In genomic region chr18:25282282-25282681, GRCh38 we compare ENCODE assay signal across 15 cellular contexts.
DNase-seq lines count a peak whose midpoint lies in the region; ATAC-seq and TF ChIP-seq lines count a peak whose summit lies in the region.
"Had no signal": no experiment of that assay in that cellular context is flagged by ENCODE, and none has a peak within 500 bp of the region (broad histone marks: within the 10 kb centered on the region; RNA-seq: fewer than 3 reads in every experiment).

No MANE protein-coding gene starts in this region.

- H3K4me3 ChIP-seq in colonic mucosa = no peak overlapping the region
- H3K4me3 ChIP-seq in lower lobe of right lung = no peak overlapping the region
- no peak overlapping the region for H3K4me3 ChIP-seq in uterus
- H3K4me3 ChIP-seq: SJSA1 had no signal

- H3K9me3 ChIP-seq in colonic mucosa (no peaks in the 10 kb centered on the region), lower lobe of right lung (no peaks in the 10 kb centered on the region), uterus (no peaks in the 10 kb centered on the region)
- H3K9me3 ChIP-seq: SJSA1 had no signal

- no peak for ATAC-seq in Right ventricle myocardium superior (ENCODE audit: poor library complexity)
- no peak for ATAC-seq in Right ventricle myocardium inferior
- peak; percentile 30 to 43 for ATAC-seq in lower lobe of right lung
- ATAC-seq in HG02884 (IDR thresholded peaks at IDR 0.05; ENCODE audit: unreplicated experiment) = no peak

- H3K36me3 ChIP-seq in colonic mucosa (no peaks in the 10 kb centered on the region), lower lobe of right lung (no peaks in the 10 kb centered on the region), uterus (no peaks in the 10 kb centered on the region)
- H3K36me3 ChIP-seq: SJSA1 had no signal

- TF ChIP-seq CTCF in colonic mucosa (IDR thresholded peaks at IDR 0.05) = no peak
- TF ChIP-seq CTCF in lower lobe of right lung (IDR thresholded peaks at IDR 0.05) = no peak
- TF ChIP-seq CTCF in uterus (IDR thresholded peaks at IDR 0.05) = no peak

- H3K27me3 ChIP-seq in colonic mucosa (no peaks in the 10 kb centered on the region), lower lobe of right lung (ENCODE audit: low read depth) (no peaks in the 10 kb centered on the region), uterus (no peaks in the 10 kb centered on the region)
- H3K27me3 ChIP-seq: SJSA1 had no signal

- no peak overlapping the region for H3K27ac ChIP-seq in colonic mucosa
- H3K27ac ChIP-seq in lower lobe of right lung = no peak overlapping the region
- peak overlapping the region; percentile 9 to 16 for H3K27ac ChIP-seq in uterus
- H3K27ac ChIP-seq: SJSA1 had no signal

- no peak for TF ChIP-seq POLR2A in uterus (IDR thresholded peaks at IDR 0.05)

- no peaks in the 10 kb centered on the region for H3K4me1 ChIP-seq in colonic mucosa
- peaks cover 26% of the 10 kb centered on the region for H3K4me1 ChIP-seq in lower lobe of right lung
- peaks cover 0 to 8% of the 10 kb centered on the region in 2 donors for H3K4me1 ChIP-seq in uterus
- H3K4me1 ChIP-seq: SJSA1 had no signal

- DNase-seq in Right ventricle myocardium superior = peak; percentile 42
- DNase-seq in Right ventricle myocardium inferior (ENCODE audit: missing footprints) = no peak
- peak; percentile 22 for DNase-seq in colonic mucosa
- peak; percentile 50 for DNase-seq in lower lobe of right lung
- DNase-seq in uterus = peak in 1 of 2 donors; percentile 62
- DNase-seq in H4 (ENCODE audit: low spot score) = no peak
- DNase-seq in activated naive CD4-positive, alpha-beta T cell treated with Interleukin-2 at 50 U/mL for 16 hours = no peak
- DNase-seq: activated naive CD8-positive, alpha-beta T cell treated with anti-CD3 and anti-CD28 coated beads for 36 hours; activated T-cell treated with anti-CD3 and anti-CD28 coated beads, Interleukin-2, amount 50 U/mL, for 24 hours; C1 segment of cervical spinal cord; DMS 273 treated with DMSO at 0.1 percent for 48 hours; NCI-H146; stimulated activated CD4-positive, alpha-beta T cell treated with anti-CD3 and anti-CD28 coated beads, Interleukin-15, amount 100 ng/mL, for 24 hours had no signal

- intact Hi-C loops in Right ventricle myocardium superior (cut with DNase I) (loop anchor here (5.0 to 10.0 kb wide), 3 partner anchors 35 to 117 kb away; no protein-coding TSS in a partner anchor), Right ventricle myocardium inferior (cut with DNase I) (no loop called here), colonic mucosa (cut with DNase I) (no loop called here), lower lobe of right lung (cut with DNase I) (no loop called here), uterus (cut with DNase I; ENCODE audit: low total_unique reads) (loop anchor here (10.0 kb wide), 1 partner anchor 47 kb away; no protein-coding TSS in a partner anchor)

- no peak overlapping the region for H3K9ac ChIP-seq in colonic mucosa (ENCODE audit: low read depth in 2 of 2, low read length in 2 of 2)

Comparison
In these comparisons a context has a peak if more than half of its experiments do, and no peak if none do; other contexts are left out.
1. DNase-seq: peak in Right ventricle myocardium superior (single experiment), colonic mucosa (single experiment) and lower lobe of right lung (single experiment); none in Right ventricle myocardium inferior (single experiment), H4 (single experiment) and activated naive CD4-positive, alpha-beta T cell treated with Interleukin-2 at 50 U/mL for 16 hours (single experiment).
2. intact Hi-C loops: an anchor here in Right ventricle myocardium superior (5.0 to 10.0 kb wide) and uterus (10.0 kb wide); none called in Right ventricle myocardium inferior, colonic mucosa and lower lobe of right lung.
3. ATAC-seq: peak in lower lobe of right lung (2 of 2); none in Right ventricle myocardium superior (single experiment), Right ventricle myocardium inferior (single experiment) and HG02884 (single experiment).
4. H3K27ac ChIP-seq: peak in uterus (2 of 2); none in colonic mucosa (single experiment) and lower lobe of right lung (single experiment).